Comparison of ENCODE assay signal across 8 cellular contexts in the genomic region with DNA sequence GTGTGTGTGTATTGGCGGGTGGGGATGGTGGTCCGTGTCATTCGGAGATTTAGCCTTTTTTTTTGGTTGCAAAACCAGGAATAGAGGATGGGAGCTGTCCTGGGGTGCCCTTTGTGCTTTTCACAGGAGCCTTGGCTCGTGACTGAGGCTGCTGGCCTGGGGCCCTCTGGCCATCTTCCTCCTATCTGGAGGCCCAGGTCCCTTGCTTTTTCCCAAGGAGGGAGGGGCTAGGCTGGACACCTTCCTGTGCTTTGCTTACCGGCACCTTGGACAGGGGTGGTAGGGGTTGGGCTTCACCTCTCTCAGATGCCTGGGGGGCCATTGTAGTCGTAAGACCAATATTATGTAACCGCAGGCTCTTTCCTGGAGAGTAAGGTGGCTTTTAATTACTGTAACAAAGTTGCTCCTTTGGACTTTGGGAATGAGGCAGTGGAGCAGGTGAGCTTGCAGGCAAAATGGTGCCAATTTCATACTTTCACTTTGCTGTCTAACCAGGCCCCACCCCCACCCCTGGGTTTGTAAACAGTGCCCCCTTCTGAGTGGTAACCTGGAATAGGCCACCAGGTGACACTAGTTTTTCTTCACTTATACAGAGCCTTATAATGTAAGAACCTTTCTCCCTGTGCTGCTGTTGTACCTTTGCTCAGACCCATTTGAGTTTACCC. TPM values are rescaled to one million over a fixed set of nuclear protein-coding genes. Genes with fewer than 3 reads are reported as not detected.
DNase-seq lines count a peak whose midpoint lies in the region; ATAC-seq and TF ChIP-seq lines count a peak whose summit lies in the region.

No MANE protein-coding gene starts in this region.

- no peak for TF ChIP-seq POLR2A in tibial nerve (IDR thresholded peaks at IDR 0.05)

- H3K36me3 ChIP-seq in naive thymus-derived CD4-positive, alpha-beta T cell (ENCODE audit: control insufficient read depth in 2 of 3, insufficient read depth in 3 of 3, low read length in 3 of 3): peaks cover under 1 to 51% (median 32%) of the 10 kb centered on the region in 3 experiments
- H3K36me3 ChIP-seq in tibial nerve: peaks cover 0 to 29% (median 4%) of the 10 kb centered on the region in 3 donors

- no peaks in the 10 kb centered on the region for H3K9me3 ChIP-seq in naive thymus-derived CD4-positive, alpha-beta T cell (ENCODE audit: control insufficient read depth in 2 of 3, low read length in 3 of 3)
- H3K9me3 ChIP-seq in tibial nerve: no peaks in the 10 kb centered on the region

- CTCF ChIA-PET in naive thymus-derived CD4-positive, alpha-beta T cell (lab: Charles Lee): interaction anchor here (1.4 kb wide), 1 partner anchor 77 kb away, joined by 5 read pairs; a partner anchor contains a TSS

- peaks cover 37 to 49% (median 49%) of the 10 kb centered on the region in 7 donors for H3K4me1 Mint-ChIP-seq in naive thymus-derived CD4-positive, alpha-beta T cell

- DNase-seq in 8988T: peak; percentile 42
- DNase-seq in NCI-H2171 (lab: John Stamatoyannopoulos, UW): peak; percentile 46
- peak; percentile 65 for DNase-seq in activated CD8-positive, alpha-beta memory T cell treated with anti-CD3 and anti-CD28 coated beads, Interleukin-2, amount 50 U/mL, for 48 hours
- no peak for DNase-seq in epithelial cell of proximal tubule (ENCODE audit: low read depth)
- DNase-seq in naive thymus-derived CD4-positive, alpha-beta T cell: peak in 8 of 9 donors; percentile 32 to 69 (median 59)
- DNase-seq in tibial nerve (ENCODE audit: low spot score in 2 of 2): peak in 1 of 2 donors; percentile 17

- peaks cover 0 to 24% (median 12%) of the 10 kb centered on the region in 5 donors for H3K36me3 Mint-ChIP-seq in naive thymus-derived CD4-positive, alpha-beta T cell

- peaks cover 23 to 34% of the 10 kb centered on the region in 2 donors for H3K4me1 ChIP-seq in naive thymus-derived CD4-positive, alpha-beta T cell (ENCODE audit: control insufficient read depth in 2 of 2, insufficient read depth in 2 of 2, low read length in 2 of 2)
- peaks cover 4 to 61% (median 28%) of the 10 kb centered on the region in 4 donors for H3K4me1 ChIP-seq in tibial nerve

- intact Hi-C loops in naive thymus-derived CD4-positive, alpha-beta T cell (cut with micrococcal nuclease): loop anchor here (1.0 to 10.0 kb wide), 13 partner anchors 29 to 1000 kb away; a partner anchor contains a TSS

- POLR2A ChIA-PET in naive thymus-derived CD4-positive, alpha-beta T cell (lab: Charles Lee): interaction anchor here (0.6 to 7.4 kb wide), 5 partner anchors 30 to 97 kb away, joined by 3 to 41 read pairs (median 4); a partner anchor contains a TSS

- H3K27ac Mint-ChIP-seq in naive thymus-derived CD4-positive, alpha-beta T cell: peak overlapping the region; percentile 81 to 95 (median 90)

- H3K27ac ChIP-seq in naive thymus-derived CD4-positive, alpha-beta T cell (ENCODE audit: low read depth, low read length): peak overlapping the region; percentile 94
- peak overlapping the region; percentile 86 to 97 (median 96) for H3K27ac ChIP-seq in tibial nerve

- peaks cover 0 to 18% (median 0%) of the 10 kb centered on the region in 5 donors for H3K27me3 Mint-ChIP-seq in naive thymus-derived CD4-positive, alpha-beta T cell

- no peaks in the 10 kb centered on the region for H3K9me3 Mint-ChIP-seq in naive thymus-derived CD4-positive, alpha-beta T cell

- ATAC-seq in GM18498 (IDR thresholded peaks at IDR 0.05; ENCODE audit: unreplicated experiment): peak; percentile 0
- ATAC-seq in naive thymus-derived CD4-positive, alpha-beta T cell: peak; percentile 42
- ATAC-seq in GM18909 (IDR thresholded peaks at IDR 0.05; ENCODE audit: poor library complexity, unreplicated experiment): no peak

- no peaks in the 10 kb centered on the region for H3K27me3 ChIP-seq in naive thymus-derived CD4-positive, alpha-beta T cell (ENCODE audit: control insufficient read depth in 2 of 2, insufficient read depth in 2 of 2, low read length in 2 of 2)
- no peaks in the 10 kb centered on the region for H3K27me3 ChIP-seq in tibial nerve

- WGBS in tibial nerve, 2 donors: 0 to 2% methylated on average over 7 of the region's 7 CpGs

- no peak for TF ChIP-seq EP300 in tibial nerve (IDR thresholded peaks at IDR 0.05)

- TF ChIP-seq CTCF in epithelial cell of proximal tubule (conservative IDR thresholded peaks at IDR 0.05; ENCODE audit: low read depth, low read length) (peak; percentile 52), tibial nerve (IDR thresholded peaks at IDR 0.05) (peak in 1 of 5 experiments; percentile 14)

- peak overlapping the region; percentile 92 for H3K4me3 ChIP-seq in epithelial cell of proximal tubule (ENCODE audit: low read depth, low read length)
- H3K4me3 ChIP-seq in naive thymus-derived CD4-positive, alpha-beta T cell (ENCODE audit: low read length): peak overlapping the region; percentile 88
- peak overlapping the region; percentile 77 to 100 (median 94) for H3K4me3 ChIP-seq in tibial nerve

- H3K4me3 Mint-ChIP-seq in naive thymus-derived CD4-positive, alpha-beta T cell: peak overlapping the region; percentile 88 to 95 (median 92)

RNA-seq across cellular contexts. Expression of a gene that starts 1.2 kb away (rescaled TPM):
- total RNA-seq in epithelial cell of proximal tubule: 12.3 and 14.4 TPM in 2 replicates
- total RNA-seq in naive thymus-derived CD4-positive, alpha-beta T cell: 10 to 100 TPM; 30.1 to 39.1 (median 35.1) TPM
- polyA plus RNA-seq in naive thymus-derived CD4-positive, alpha-beta T cell: 1 to 10 TPM in 1 of 2 donors, under 1 TPM in 1; 0.55 to 1.6 TPM
- 10 to 100 TPM; 13.9 to 21.3 (median 16.6) TPM for total RNA-seq in tibial nerve
